ENCODE assay signal across 21 cellular contexts in genomic region chr1:65503427-65503826, GRCh38.
DNase-seq lines count a peak whose midpoint lies in the region; ATAC-seq, FAIRE-seq and TF ChIP-seq lines count a peak whose summit lies in the region.
"Had no signal": no experiment of that assay in that cellular context is flagged by ENCODE, and none has a peak within 500 bp of the region (broad histone marks: within the 10 kb centered on the region; RNA-seq: fewer than 3 reads in every experiment).

No MANE protein-coding gene starts in this region.

- no peak overlapping the region for H2BK5ac ChIP-seq in IMR-90 (ENCODE audit: low read depth, low read length, poor library complexity, severe bottlenecking)

- H3K23ac ChIP-seq in IMR-90 (ENCODE audit: low read depth, low read length) = no peak overlapping the region

- H3K79me2 ChIP-seq in endothelial cell of umbilical vein (ENCODE audit: control insufficient read depth, insufficient read depth, low read length) = no peaks in the 10 kb centered on the region

- no peak overlapping the region for H2BK15ac ChIP-seq in IMR-90 (ENCODE audit: low read depth, low read length)

- H2AFZ ChIP-seq in IMR-90 (replicated peaks; ENCODE audit: low read length, poor library complexity) = no peak overlapping the region
- no peak overlapping the region for H2AFZ ChIP-seq in endothelial cell of umbilical vein (ENCODE audit: low read depth, low read length)
- H2AFZ ChIP-seq: GM23338 had no signal

- no peak overlapping the region for H3K4me3 ChIP-seq in IMR-90 (ENCODE audit: insufficient read depth, low read depth, low read length)
- H3K4me3 ChIP-seq in endothelial cell of umbilical vein (replicated peaks in 1 of 3; ENCODE audit: insufficient read depth in 1 of 3, low read depth in 1 of 3, low read length in 3 of 3) = no peak overlapping the region
- H3K4me3 ChIP-seq: BLaER1, GM23338 had no signal

- dilution Hi-C loops in IMR-90 (cut with HindIII; ENCODE audit: low sequenced_read_pairs, unreplicated experiment) (no loop called here), endothelial cell of umbilical vein (cut with MboI; ENCODE audit: extremely low pct_ligation_motif_present, low sequenced_read_pairs) (no loop called here)

- H3K36me3 ChIP-seq in IMR-90 (ENCODE audit: control insufficient read depth, insufficient read depth, low read length) = no peaks in the 10 kb centered on the region
- H3K36me3 ChIP-seq in endothelial cell of umbilical vein (ENCODE audit: control insufficient read depth in 2 of 2, extremely low read depth in 1 of 2, insufficient read depth in 2 of 2, low read length in 2 of 2) = no peaks in the 10 kb centered on the region
- H3K36me3 ChIP-seq: BLaER1 had no signal

- no peak overlapping the region for H3K4me2 ChIP-seq in IMR-90 (ENCODE audit: low read depth, low read length)
- H3K4me2 ChIP-seq in endothelial cell of umbilical vein (ENCODE audit: insufficient read depth, low read length) = no peak overlapping the region
- H3K4me2 ChIP-seq: BLaER1, GM23338 had no signal

- no peak overlapping the region for H2BK120ac ChIP-seq in IMR-90 (ENCODE audit: low read depth, low read length)

- H4K20me1 ChIP-seq in IMR-90 (ENCODE audit: insufficient read depth, low read length) = no peaks in the 10 kb centered on the region
- H4K20me1 ChIP-seq in endothelial cell of umbilical vein (replicated peaks; ENCODE audit: control insufficient read depth, extremely low read depth, insufficient read depth, low read length) = no peaks in the 10 kb centered on the region
- H4K20me1 ChIP-seq: BLaER1 had no signal

- POLR2A ChIA-PET in IMR-90 (lab: Charles Lee; ENCODE audit: unreplicated experiment) = no interaction called here
- POLR2A ChIA-PET in endothelial cell of umbilical vein (lab: Charles Lee) = no interaction called here

- no peak overlapping the region for H3K56ac ChIP-seq in IMR-90 (ENCODE audit: extremely low read depth, insufficient read depth, low read length)

- no peak overlapping the region for H2AK9ac ChIP-seq in IMR-90 (replicated peaks; ENCODE audit: low read depth, low read length, poor library complexity)

- H3K9me1 ChIP-seq in IMR-90 (ENCODE audit: insufficient read depth, low read length) (no peaks in the 10 kb centered on the region), endothelial cell of umbilical vein (replicated peaks; ENCODE audit: control insufficient read depth, extremely low read depth, insufficient read depth, low read length) (no peaks in the 10 kb centered on the region)

- H4K91ac ChIP-seq in IMR-90 (ENCODE audit: insufficient read depth, low read depth, low read length) = no peak overlapping the region

- intact Hi-C loops in IMR-90 (cut with micrococcal nuclease) (no loop called here), endothelial cell of umbilical vein (cut with micrococcal nuclease) (no loop called here)

- no peak overlapping the region for H4K8ac ChIP-seq in IMR-90 (ENCODE audit: low read depth in 2 of 2, low read length in 2 of 2)

- no peak overlapping the region for H2AK5ac ChIP-seq in IMR-90 (ENCODE audit: low read depth, low read length)

- H3K18ac ChIP-seq in IMR-90 (ENCODE audit: low read depth, low read length) = no peak overlapping the region

- H3K9me3 ChIP-seq in IMR-90 (ENCODE audit: control insufficient read depth, insufficient read depth, low read length) = no peaks in the 10 kb centered on the region
- no peaks in the 10 kb centered on the region for H3K9me3 ChIP-seq in endothelial cell of umbilical vein (replicated peaks; ENCODE audit: control insufficient read depth, insufficient read depth, low read length)
- H3K9me3 ChIP-seq: BLaER1 had no signal

- no peak for FAIRE-seq in endothelial cell of umbilical vein (lab: Jason Lieb, UNC)
- FAIRE-seq: G401.6, GM12891, HepG2 had no signal

- no CpG with 5 or more reads among the region's 4 CpGs for WGBS in IMR-90 (ENCODE audit: extremely low coverage in 2 of 2, insufficient read length in 1 of 2), 2 experiments

- BruUV-seq in IMR-90 (replicated peaks; lab: Mats Ljungman, UMichigan) (no TSS peak), endothelial cell of umbilical vein (replicated peaks; lab: Mats Ljungman, UMichigan) (no TSS peak)

- H3K9ac ChIP-seq in IMR-90 (ENCODE audit: low read depth, low read length) = no peak overlapping the region
- no peak overlapping the region for H3K9ac ChIP-seq in endothelial cell of umbilical vein (replicated peaks; ENCODE audit: extremely low read depth, insufficient read depth, low read length)
- H3K9ac ChIP-seq: BLaER1 had no signal

- no peaks in the 10 kb centered on the region for H3K27me3 ChIP-seq in IMR-90 (ENCODE audit: control insufficient read depth, insufficient read depth, low read length)
- no peaks in the 10 kb centered on the region for H3K27me3 ChIP-seq in endothelial cell of umbilical vein (ENCODE audit: control insufficient read depth in 2 of 2, insufficient read depth in 2 of 2, low read length in 2 of 2)
- H3K27me3 ChIP-seq: BLaER1 had no signal

- CTCF ChIA-PET in IMR-90 (lab: Yijun Ruan, JAX) (no interaction called here), endothelial cell of umbilical vein (lab: Charles Lee) (no interaction called here)

- in situ Hi-C loops in IMR-90 (cut with MboI; ENCODE audit: low sequenced_read_pairs) = no loop called here

- no peak for TF ChIP-seq RAD21 in IMR-90 (IDR thresholded peaks at IDR 0.05; ENCODE audit: low read length)

- no peak overlapping the region for H3K27ac ChIP-seq in IMR-90 (ENCODE audit: insufficient read depth, low read length)
- H3K27ac ChIP-seq in endothelial cell of umbilical vein (ENCODE audit: insufficient read depth, low read depth, low read length) = no peak overlapping the region
- H3K27ac ChIP-seq: BLaER1, HL-60 had no signal

- no peak overlapping the region for H2BK20ac ChIP-seq in IMR-90 (ENCODE audit: low read depth, low read length)

- no peak for TF ChIP-seq POLR2A in IMR-90 (IDR thresholded peaks at IDR 0.05; ENCODE audit: low read depth, low read length)
- no peak for TF ChIP-seq POLR2A in endothelial cell of umbilical vein (IDR thresholded peaks at IDR 0.05; ENCODE audit: low read depth, low read length)

- H3K4ac ChIP-seq in IMR-90 (ENCODE audit: low read depth, low read length) = no peak overlapping the region

- no peak overlapping the region for H3K14ac ChIP-seq in IMR-90 (replicated peaks; ENCODE audit: low read depth, low read length)

- TF ChIP-seq CTCF in IMR-90 (conservative IDR thresholded peaks at IDR 0.05; ENCODE audit: low read depth, low read length) (no peak), endothelial cell of umbilical vein (IDR thresholded peaks at IDR 0.05; ENCODE audit: extremely low read depth in 1 of 2, insufficient read depth in 1 of 2, low read depth in 1 of 2, low read length in 2 of 2) (no peak)

- H3K4me1 ChIP-seq in IMR-90 (ENCODE audit: control insufficient read depth, insufficient read depth, low read length) = no peaks in the 10 kb centered on the region
- no peaks in the 10 kb centered on the region for H3K4me1 ChIP-seq in endothelial cell of umbilical vein (ENCODE audit: control insufficient read depth, extremely low read depth, insufficient read depth, low read length)
- H3K4me1 ChIP-seq: BLaER1 had no signal

- H4K5ac ChIP-seq in IMR-90 (ENCODE audit: low read depth, low read length) = no peak overlapping the region

- ATAC-seq in IMR-90 (ENCODE audit: low read depth) (no peak), HG03432 (IDR thresholded peaks at IDR 0.05; ENCODE audit: unreplicated experiment) (no peak), GM18520 (IDR thresholded peaks at IDR 0.05; ENCODE audit: unreplicated experiment) (no peak)
- ATAC-seq: GM23338, HepG2 had no signal

- no peaks in the 10 kb centered on the region for H3K79me1 ChIP-seq in IMR-90 (ENCODE audit: low read depth in 1 of 2, low read length in 2 of 2)

- DNase-seq in DMS53 (lab: John Stamatoyannopoulos, UW) (peak; percentile 44), DMS53 treated with DMSO at 0.1 percent for 48 hours (lab: John Stamatoyannopoulos, UW; ENCODE audit: unreplicated experiment) (no peak), IMR-90 (peak; percentile 40), endothelial cell of umbilical vein (ENCODE audit: low read depth, low spot score) (peak; percentile 11), islet precursor cell (no peak), foreskin melanocyte (no peak)
- DNase-seq: 8988T; CD4-positive, alpha-beta memory T cell; DMS153; DND-41; EL; H7; KG1 had no signal

TF ChIP-seq in IMR-90, 13 proteins besides CTCF, POLR2A, EP300 and RAD21 (continues in another document):
- TF ChIP-seq MXI1 (IDR thresholded peaks at IDR 0.05; ENCODE audit: borderline replicate concordance, low read depth, low read length) (no peak), BHLHE40 (IDR thresholded peaks at IDR 0.05; ENCODE audit: low read depth, low read length) (no peak), MAFK (IDR thresholded peaks at IDR 0.05; ENCODE audit: low read depth, low read length) (no peak), CHD1 (IDR thresholded peaks at IDR 0.05; ENCODE audit: low read depth, low read length) (no peak), MAZ (IDR thresholded peaks at IDR 0.05; ENCODE audit: borderline replicate concordance, low read depth, low read length) (no peak), USF2 (IDR thresholded peaks at IDR 0.05; ENCODE audit: low read depth, low read length) (no peak), RFX5 (IDR thresholded peaks at IDR 0.05; ENCODE audit: low read depth, low read length) (no peak)

TF ChIP-seq in endothelial cell of umbilical vein, 7 proteins besides CTCF, POLR2A, EP300 and RAD21:
- no peak for TF ChIP-seq JUN (IDR thresholded peaks at IDR 0.05; ENCODE audit: borderline replicate concordance, insufficient read depth, insufficient read length, low read depth)
- TF ChIP-seq MAX (IDR thresholded peaks at IDR 0.05; ENCODE audit: insufficient read depth, insufficient read length) = no peak
TF ChIP-seq in endothelial cell of umbilical vein: peak in this region for 0.

Comparison
In these comparisons a context has a peak if more than half of its experiments do, and no peak if none do; other contexts are left out.
1. DNase-seq: peak in DMS53 (single experiment), IMR-90 (single experiment) and endothelial cell of umbilical vein (single experiment); none in DMS53 treated with DMSO at 0.1 percent for 48 hours (single experiment), islet precursor cell (single experiment) and foreskin melanocyte (single experiment).